ENCODE assay signal across 8 cellular contexts in genomic region chr19:10760268-10760944, GRCh38. TPM values are rescaled to one million over a fixed set of nuclear protein-coding genes. Genes with fewer than 3 reads are reported as not detected.
DNase-seq lines count a peak whose midpoint lies in the region; ATAC-seq and TF ChIP-seq lines count a peak whose summit lies in the region.

No MANE protein-coding gene starts in this region.

- H3K4me1 Mint-ChIP-seq in activated T-cell treated with anti-CD3 and anti-CD28 coated beads, Interleukin-2, amount 50 U/mL, for 72 hours (ENCODE audit: low read depth): peaks cover 76% of the 10 kb centered on the region
- H3K4me1 Mint-ChIP-seq in natural killer cell treated with Interleukin-12 subunit alpha and Interleukin-12 subunit beta and Interleukin-15 and Interleukin-18, amount 100 ng/mL, for 72 hours (ENCODE audit: low read depth in 2 of 2): peaks cover 69 to 72% of the 10 kb centered on the region in 2 donors

- H2AFZ ChIP-seq in MM.1S (ENCODE audit: low read length): no peak overlapping the region

- 0 out of 2 replicates have a peak, but pooled peaks cover 8% of the 10 kb centered on the region for H3K36me3 ChIP-seq in MM.1S (replicated peaks; ENCODE audit: insufficient read depth, low read length)
- H3K36me3 ChIP-seq in suprapubic skin: peaks cover 11% of the 10 kb centered on the region
- H3K36me3 ChIP-seq in sigmoid colon: peaks cover 0 to 21% (median 6%) of the 10 kb centered on the region in 4 donors

- intact Hi-C loops in sigmoid colon (cut with DNase I): no loop called here

- no peak for TF ChIP-seq EP300 in suprapubic skin (IDR thresholded peaks at IDR 0.05)
- no peak for TF ChIP-seq EP300 in sigmoid colon (IDR thresholded peaks at IDR 0.05)

- no peak overlapping the region for H3K4me3 ChIP-seq in MM.1S (ENCODE audit: low read length)
- H3K4me3 ChIP-seq in suprapubic skin: no peak overlapping the region
- H3K4me3 ChIP-seq in sigmoid colon: no peak overlapping the region

- H3K27ac ChIP-seq in MM.1S (ENCODE audit: low read length) (peak overlapping the region; percentile 77; the same call in 1 of the 2 replicates), suprapubic skin (no peak overlapping the region), sigmoid colon (no peak overlapping the region)

- H3K36me3 Mint-ChIP-seq in activated T-cell treated with anti-CD3 and anti-CD28 coated beads, Interleukin-2, amount 50 U/mL, for 72 hours (ENCODE audit: insufficient read depth in 2 of 2): peaks cover 9 to 17% of the 10 kb centered on the region in 2 donors
- peaks cover 10% of the 10 kb centered on the region for H3K36me3 Mint-ChIP-seq in natural killer cell treated with Interleukin-12 subunit alpha and Interleukin-12 subunit beta and Interleukin-15 and Interleukin-18, amount 100 ng/mL, for 72 hours

- H3K9ac ChIP-seq in MM.1S (ENCODE audit: low read length): no peak overlapping the region

- peaks cover 69% of the 10 kb centered on the region for H3K79me2 ChIP-seq in MM.1S (ENCODE audit: low read length)

- peak; percentile 26 for ATAC-seq in GM19035 (IDR thresholded peaks at IDR 0.05; ENCODE audit: unreplicated experiment)
- peak; percentile 28 to 40 for ATAC-seq in activated T-cell treated with anti-CD3 and anti-CD28 coated beads, Interleukin-2, amount 50 U/mL, for 72 hours (replicated peaks in 1 of 2)
- peak; percentile 11 to 47 for ATAC-seq in natural killer cell treated with Interleukin-12 subunit alpha and Interleukin-12 subunit beta and Interleukin-15 and Interleukin-18, amount 100 ng/mL, for 72 hours

- no peak for TF ChIP-seq CTCF in MM.1S (IDR thresholded peaks at IDR 0.05; ENCODE audit: low read length)
- TF ChIP-seq CTCF in suprapubic skin (IDR thresholded peaks at IDR 0.05): no peak
- no peak for TF ChIP-seq CTCF in sigmoid colon (IDR thresholded peaks at IDR 0.05)

- H3K4me3 Mint-ChIP-seq in activated T-cell treated with anti-CD3 and anti-CD28 coated beads, Interleukin-2, amount 50 U/mL, for 72 hours: peak overlapping the region; percentile 74 to 78
- peak overlapping the region; percentile 81 for H3K4me3 Mint-ChIP-seq in natural killer cell treated with Interleukin-12 subunit alpha and Interleukin-12 subunit beta and Interleukin-15 and Interleukin-18, amount 100 ng/mL, for 72 hours

- no peaks in the 10 kb centered on the region for H3K9me3 Mint-ChIP-seq in activated T-cell treated with anti-CD3 and anti-CD28 coated beads, Interleukin-2, amount 50 U/mL, for 72 hours
- H3K9me3 Mint-ChIP-seq in natural killer cell treated with Interleukin-12 subunit alpha and Interleukin-12 subunit beta and Interleukin-15 and Interleukin-18, amount 100 ng/mL, for 72 hours: no peaks in the 10 kb centered on the region

- peaks cover 20% of the 10 kb centered on the region for H3K4me1 ChIP-seq in MM.1S (ENCODE audit: low read length)
- peaks cover 57% of the 10 kb centered on the region for H3K4me1 ChIP-seq in suprapubic skin
- H3K4me1 ChIP-seq in sigmoid colon: peaks cover 0 to 18% (median 14%) of the 10 kb centered on the region in 4 donors

- peak overlapping the region; percentile 73 for H3K27ac Mint-ChIP-seq in activated T-cell treated with anti-CD3 and anti-CD28 coated beads, Interleukin-2, amount 50 U/mL, for 72 hours
- H3K27ac Mint-ChIP-seq in natural killer cell treated with Interleukin-12 subunit alpha and Interleukin-12 subunit beta and Interleukin-15 and Interleukin-18, amount 100 ng/mL, for 72 hours: peak overlapping the region; percentile 98

- no peaks in the 10 kb centered on the region for H3K9me2 ChIP-seq in MM.1S (replicated peaks; ENCODE audit: insufficient read depth, low read length)

- no peak for DNase-seq in MM.1S
- DNase-seq in activated T-cell treated with anti-CD3 and anti-CD28 coated beads, Interleukin-2, amount 50 U/mL, for 72 hours: peak; percentile 34 to 36
- DNase-seq in natural killer cell treated with Interleukin-12 subunit alpha and Interleukin-12 subunit beta and Interleukin-15 and Interleukin-18, amount 100 ng/mL, for 72 hours (ENCODE audit: low spot score): no peak
- no peak for DNase-seq in suprapubic skin (ENCODE audit: low spot score in 2 of 2)
- DNase-seq in HuH-7 (ENCODE audit: low spot score): no peak
- no peak for DNase-seq in sigmoid colon
- no peak for DNase-seq in AML-193 (lab: John Stamatoyannopoulos, UW)

- no peaks in the 10 kb centered on the region for H3K9me3 ChIP-seq in MM.1S (replicated peaks; ENCODE audit: insufficient read depth, low read length)
- H3K9me3 ChIP-seq in suprapubic skin: no peaks in the 10 kb centered on the region
- H3K9me3 ChIP-seq in sigmoid colon: no peaks in the 10 kb centered on the region

- H3K4me2 ChIP-seq in MM.1S (ENCODE audit: low read depth, low read length): peak overlapping the region; percentile 82; the same call in 1 of the 2 replicates

- peaks cover 19% of the 10 kb centered on the region for H3F3A ChIP-seq in MM.1S (ENCODE audit: insufficient read depth, low read length)

- no peak for TF ChIP-seq POLR2A in suprapubic skin (IDR thresholded peaks at IDR 0.05)
- TF ChIP-seq POLR2A in sigmoid colon (IDR thresholded peaks at IDR 0.05): no peak

- no peaks in the 10 kb centered on the region for H4K20me1 ChIP-seq in MM.1S (ENCODE audit: insufficient read depth, low read length)

- no peaks in the 10 kb centered on the region for H3K27me3 ChIP-seq in MM.1S (replicated peaks; ENCODE audit: insufficient read depth, low read length)
- no peaks in the 10 kb centered on the region for H3K27me3 ChIP-seq in suprapubic skin
- no peaks in the 10 kb centered on the region for H3K27me3 ChIP-seq in sigmoid colon

- 84% methylated on average over 17 of the region's 17 CpGs for WGBS in suprapubic skin
- 36 to 46% methylated on average over 17 of the region's 17 CpGs for WGBS in sigmoid colon, 2 donors

- no peaks in the 10 kb centered on the region for H3K27me3 Mint-ChIP-seq in activated T-cell treated with anti-CD3 and anti-CD28 coated beads, Interleukin-2, amount 50 U/mL, for 72 hours (ENCODE audit: low read depth)
- no peaks in the 10 kb centered on the region for H3K27me3 Mint-ChIP-seq in natural killer cell treated with Interleukin-12 subunit alpha and Interleukin-12 subunit beta and Interleukin-15 and Interleukin-18, amount 100 ng/mL, for 72 hours

RNA-seq across cellular contexts. Expression of gene DNM2, which starts 42.5 kb away (rescaled TPM):
- total RNA-seq in activated T-cell treated with anti-CD3 and anti-CD28 coated beads, Interleukin-2, amount 50 U/mL, for 72 hours: 100 to 1,000 TPM; 241 to 266 TPM
- total RNA-seq in natural killer cell treated with Interleukin-12 subunit alpha and Interleukin-12 subunit beta and Interleukin-15 and Interleukin-18, amount 100 ng/mL, for 72 hours: 100 to 1,000 TPM; 403 to 422 TPM
- total RNA-seq in suprapubic skin: 100 to 1,000 TPM; 135 to 322 (median 173) TPM
- 10 to 100 TPM; 53.2 to 96.7 (median 64.1) TPM for total RNA-seq in sigmoid colon
- polyA plus RNA-seq in sigmoid colon: 100 to 1,000 TPM; 152 to 326 (median 222) TPM

RNA-seq across cellular contexts. Expression of gene QTRT1, which starts 59.2 kb away (rescaled TPM):
- 10 to 100 TPM; 48.9 to 49.5 TPM for total RNA-seq in activated T-cell treated with anti-CD3 and anti-CD28 coated beads, Interleukin-2, amount 50 U/mL, for 72 hours
- 100 to 1,000 TPM in 1 of 2 donors, 10 to 100 TPM in 1; 32.0 to 110 TPM for total RNA-seq in natural killer cell treated with Interleukin-12 subunit alpha and Interleukin-12 subunit beta and Interleukin-15 and Interleukin-18, amount 100 ng/mL, for 72 hours
- total RNA-seq in suprapubic skin (10 to 100 TPM; 34.4 to 57.2 (median 40.2) TPM), sigmoid colon (10 to 100 TPM; 21.7 to 34.2 (median 29.7) TPM)
- polyA plus RNA-seq in sigmoid colon: 10 to 100 TPM; 64.9 to 93.6 (median 69.8) TPM

Comparison
In these comparisons a context has a peak if more than half of its experiments do, and no peak if none do; other contexts are left out.
1. DNase-seq: peak in activated T-cell treated with anti-CD3 and anti-CD28 coated beads, Interleukin-2, amount 50 U/mL, for 72 hours (2 of 2); none in MM.1S (single experiment), natural killer cell treated with Interleukin-12 subunit alpha and Interleukin-12 subunit beta and Interleukin-15 and Interleukin-18, amount 100 ng/mL, for 72 hours (single experiment), suprapubic skin (0 of 2), HuH-7 (single experiment), sigmoid colon (single experiment) and AML-193 (0 of 2).
2. Peak in every context shown above with its lines, with median percentiles within 50 percentile points of each other: ATAC-seq.